Comparison of ENCODE assay signal across 8 cellular contexts in the genomic region with DNA sequence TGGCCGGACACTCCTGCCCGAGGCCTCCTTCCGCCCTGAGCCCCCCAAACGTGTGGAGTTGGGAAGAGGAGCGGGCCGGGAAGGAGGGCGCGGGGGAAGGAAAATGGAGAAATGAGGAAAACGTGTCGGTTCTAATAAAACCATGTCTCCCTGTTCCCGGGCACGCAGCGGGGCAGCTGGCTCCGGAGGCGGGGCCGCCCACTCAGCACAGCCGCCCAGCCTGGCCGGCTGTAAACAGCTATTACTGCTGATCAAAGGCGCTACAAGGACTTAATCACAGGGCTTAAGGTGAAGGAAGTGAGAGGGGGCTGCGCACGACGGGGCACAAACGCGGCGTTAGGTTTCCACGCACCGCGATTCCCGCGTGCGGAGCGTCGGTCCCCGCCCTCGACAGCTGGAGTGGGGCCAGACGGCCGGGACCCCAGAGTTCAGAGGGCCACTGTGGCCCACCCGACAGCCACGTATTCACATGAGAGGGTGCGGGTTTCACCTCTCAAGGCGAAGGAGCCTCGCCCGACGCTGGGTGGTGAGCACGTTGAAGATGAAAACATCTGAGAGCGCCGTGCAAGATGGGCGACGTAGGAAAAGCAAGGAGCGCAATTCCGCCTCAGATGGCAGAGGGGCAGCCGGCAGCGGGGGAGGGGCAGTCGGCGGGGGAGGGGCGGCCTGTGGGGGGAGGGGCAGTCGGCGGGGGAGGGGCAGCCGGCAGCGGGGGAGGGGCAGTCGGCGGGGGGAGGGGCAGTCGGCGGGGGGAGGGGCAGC.
DNase-seq lines count a peak whose midpoint lies in the region; ATAC-seq and TF ChIP-seq lines count a peak whose summit lies in the region.

No MANE protein-coding gene starts in this region.

- DNase-seq in stimulated activated naive CD8-positive, alpha-beta T cell treated with anti-CD3 and anti-CD28 coated beads, Interleukin-15, Interleukin-2, amounts not matched to agents 100 U/mL and 50 U/mL, for 24 hours: no peak
- no peak for DNase-seq in PC-3
- DNase-seq in left lobe of liver (ENCODE audit: low spot score): peak; percentile 44
- no peak for DNase-seq in stimulated activated CD4-positive, alpha-beta T cell treated with anti-CD3 and anti-CD28 coated beads, Interleukin-4, amount 100 ng/mL, for 4 hours
- no peak for DNase-seq in tibial artery
- no peak for DNase-seq in amniotic stem cell (lab: John Stamatoyannopoulos, UW)

- H3K79me2 ChIP-seq in PC-3 (ENCODE audit: low read length): no peaks in the 10 kb centered on the region

- CTCF ChIA-PET in PC-3 (lab: Charles Lee): no interaction called here

- H3K27ac ChIP-seq in PC-3 (ENCODE audit: low read length): no peak overlapping the region
- no peak overlapping the region for H3K27ac ChIP-seq in tibial artery

- H3K9me3 Mint-ChIP-seq in stimulated activated naive CD8-positive, alpha-beta T cell treated with anti-CD3 and anti-CD28 coated beads, Interleukin-15, Interleukin-2, amounts not matched to agents 100 ng/mL and 50 ng/mL, for 24 hours: no peaks in the 10 kb centered on the region

- H3K4me3 ChIP-seq in PC-3 (ENCODE audit: low read length) (peak overlapping the region; percentile 38; the same call in 1 of the 2 replicates), tibial artery (no peak overlapping the region)

- TF ChIP-seq CTCF in PC-3 (conservative IDR thresholded peaks at IDR 0.05; ENCODE audit: low read depth, low read length) (no peak), tibial artery (IDR thresholded peaks at IDR 0.05) (no peak)

- H3K36me3 ChIP-seq in PC-3 (ENCODE audit: low read depth, low read length) (no peaks in the 10 kb centered on the region), tibial artery (no peaks in the 10 kb centered on the region)

- H3K4me1 Mint-ChIP-seq in stimulated activated naive CD8-positive, alpha-beta T cell treated with anti-CD3 and anti-CD28 coated beads, Interleukin-15, Interleukin-2, amounts not matched to agents 100 ng/mL and 50 ng/mL, for 24 hours (ENCODE audit: low read depth): peaks cover 4% of the 10 kb centered on the region

- H3K9me3 ChIP-seq in PC-3 (ENCODE audit: low read length) (no peaks in the 10 kb centered on the region), tibial artery (no peaks in the 10 kb centered on the region)

- peak overlapping the region; percentile 73 for H3K4me2 ChIP-seq in PC-3 (ENCODE audit: low read length)

- H3K9me2 ChIP-seq in PC-3 (replicated peaks; ENCODE audit: low read length): no peaks in the 10 kb centered on the region

- intact Hi-C loops in PC-3 (cut with micrococcal nuclease) (no loop called here), tibial artery (cut with DNase I; ENCODE audit: low total_unique reads) (no loop called here)

- POLR2A ChIA-PET in PC-3 (lab: Charles Lee; ENCODE audit: unreplicated experiment): no interaction called here

- no peaks in the 10 kb centered on the region for H4K20me1 ChIP-seq in PC-3 (ENCODE audit: low read length)

- H3K27me3 Mint-ChIP-seq in stimulated activated naive CD8-positive, alpha-beta T cell treated with anti-CD3 and anti-CD28 coated beads, Interleukin-15, Interleukin-2, amounts not matched to agents 100 ng/mL and 50 ng/mL, for 24 hours: peaks cover 5% of the 10 kb centered on the region

- peaks cover 6% of the 10 kb centered on the region; the same call in 1 of the 2 replicates for H3K27me3 ChIP-seq in PC-3 (ENCODE audit: low read length)
- H3K27me3 ChIP-seq in tibial artery: peaks cover 0 to 33% of the 10 kb centered on the region in 2 donors

- peaks cover 4% of the 10 kb centered on the region for H3K36me3 Mint-ChIP-seq in stimulated activated naive CD8-positive, alpha-beta T cell treated with anti-CD3 and anti-CD28 coated beads, Interleukin-15, Interleukin-2, amounts not matched to agents 100 ng/mL and 50 ng/mL, for 24 hours (ENCODE audit: low read depth)

- H3K9ac ChIP-seq in PC-3 (ENCODE audit: low read length): no peak overlapping the region

- no TSS peak for BruUV-seq in PC-3 (replicated peaks; lab: Mats Ljungman, UMichigan)

- H3F3A ChIP-seq in PC-3 (ENCODE audit: low read length, unreplicated experiment): no peaks in the 10 kb centered on the region

- H3K4me3 Mint-ChIP-seq in stimulated activated naive CD8-positive, alpha-beta T cell treated with anti-CD3 and anti-CD28 coated beads, Interleukin-15, Interleukin-2, amounts not matched to agents 100 ng/mL and 50 ng/mL, for 24 hours: peak overlapping the region; percentile 60

- H3K4me1 ChIP-seq in PC-3 (ENCODE audit: insufficient read depth, low read length) (peaks cover 31% of the 10 kb centered on the region), tibial artery (no peaks in the 10 kb centered on the region)

- H3K27ac Mint-ChIP-seq in stimulated activated naive CD8-positive, alpha-beta T cell treated with anti-CD3 and anti-CD28 coated beads, Interleukin-15, Interleukin-2, amounts not matched to agents 100 ng/mL and 50 ng/mL, for 24 hours: peak overlapping the region; percentile 91

- no peak for ATAC-seq in stimulated activated naive CD8-positive, alpha-beta T cell treated with anti-CD3 and anti-CD28 coated beads, Interleukin-15, Interleukin-2, amounts not matched to agents 100 U/mL and 50 U/mL, for 24 hours
- ATAC-seq in PC-3 (no peak), left lobe of liver (no peak), HG02588 (IDR thresholded peaks at IDR 0.05; ENCODE audit: unreplicated experiment) (no peak)

- H2AFZ ChIP-seq in PC-3 (ENCODE audit: low read length): peak overlapping the region; percentile 61; the same call in 1 of the 2 replicates
